ENCODE assay signal across 6 cellular contexts in genomic region chr3:151927915-151928525, GRCh38. TPM values are rescaled to one million over a fixed set of nuclear protein-coding genes. Genes with fewer than 3 reads are reported as not detected.
"Had no signal": no experiment of that assay in that cellular context is flagged by ENCODE, and none has a peak within 500 bp of the region (broad histone marks: within the 10 kb centered on the region; RNA-seq: fewer than 3 reads in every experiment).

No MANE protein-coding gene starts in this region.

RNA-seq across cellular contexts. Expression of gene SUCNR1, which starts 54.6 kb away (rescaled TPM):
- total RNA-seq: activated CD4-positive, alpha-beta T cell treated with anti-CD3 and anti-CD28 coated beads, Interleukin-2, amount 10 ng/mL, durations not matched to agents 24 days and 14 days; activated CD8-positive, alpha-beta T cell treated with anti-CD3 and anti-CD28 coated beads for 36 hours; activated T-helper 17 cell treated with anti-CD3 and anti-CD28 coated beads, Interleukin-2, amount 50 U/mL, for 72 hours; cardiac muscle cell; MCF 10A; OCI-LY7 had no signal
- polyA plus RNA-seq: cardiac muscle cell had no signal
